In the genomic region with DNA sequence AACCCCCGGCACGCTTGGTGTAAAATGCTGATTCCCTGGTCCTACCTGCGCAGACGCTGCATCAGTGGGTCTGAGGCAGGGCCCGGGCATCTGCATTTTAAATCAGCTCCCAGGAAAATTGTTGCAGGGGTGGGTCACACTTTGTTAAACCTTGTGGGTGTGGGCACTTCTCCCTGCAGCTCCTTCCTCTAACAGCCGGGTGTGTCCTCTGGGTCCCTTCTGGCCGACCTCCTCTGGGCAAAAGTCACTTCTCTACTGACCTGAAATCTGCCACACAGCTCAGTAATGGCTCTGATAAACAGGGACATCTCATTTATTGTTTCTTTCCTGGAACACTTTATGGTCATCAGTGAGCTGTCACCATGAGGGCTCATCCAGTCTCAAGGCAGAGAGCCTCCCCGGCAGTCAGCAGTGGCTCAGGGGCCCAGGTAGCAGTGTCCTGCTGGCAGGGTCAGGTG, we compare ENCODE assay signal across 1 cellular context.
TF ChIP-seq lines count a peak whose summit lies in the region.

No MANE protein-coding gene starts in this region.

TF ChIP-seq in H1, 55 proteins besides CTCF, POLR2A, EP300 and RAD21 (continued from another document):
- TF ChIP-seq, protein P1, sequence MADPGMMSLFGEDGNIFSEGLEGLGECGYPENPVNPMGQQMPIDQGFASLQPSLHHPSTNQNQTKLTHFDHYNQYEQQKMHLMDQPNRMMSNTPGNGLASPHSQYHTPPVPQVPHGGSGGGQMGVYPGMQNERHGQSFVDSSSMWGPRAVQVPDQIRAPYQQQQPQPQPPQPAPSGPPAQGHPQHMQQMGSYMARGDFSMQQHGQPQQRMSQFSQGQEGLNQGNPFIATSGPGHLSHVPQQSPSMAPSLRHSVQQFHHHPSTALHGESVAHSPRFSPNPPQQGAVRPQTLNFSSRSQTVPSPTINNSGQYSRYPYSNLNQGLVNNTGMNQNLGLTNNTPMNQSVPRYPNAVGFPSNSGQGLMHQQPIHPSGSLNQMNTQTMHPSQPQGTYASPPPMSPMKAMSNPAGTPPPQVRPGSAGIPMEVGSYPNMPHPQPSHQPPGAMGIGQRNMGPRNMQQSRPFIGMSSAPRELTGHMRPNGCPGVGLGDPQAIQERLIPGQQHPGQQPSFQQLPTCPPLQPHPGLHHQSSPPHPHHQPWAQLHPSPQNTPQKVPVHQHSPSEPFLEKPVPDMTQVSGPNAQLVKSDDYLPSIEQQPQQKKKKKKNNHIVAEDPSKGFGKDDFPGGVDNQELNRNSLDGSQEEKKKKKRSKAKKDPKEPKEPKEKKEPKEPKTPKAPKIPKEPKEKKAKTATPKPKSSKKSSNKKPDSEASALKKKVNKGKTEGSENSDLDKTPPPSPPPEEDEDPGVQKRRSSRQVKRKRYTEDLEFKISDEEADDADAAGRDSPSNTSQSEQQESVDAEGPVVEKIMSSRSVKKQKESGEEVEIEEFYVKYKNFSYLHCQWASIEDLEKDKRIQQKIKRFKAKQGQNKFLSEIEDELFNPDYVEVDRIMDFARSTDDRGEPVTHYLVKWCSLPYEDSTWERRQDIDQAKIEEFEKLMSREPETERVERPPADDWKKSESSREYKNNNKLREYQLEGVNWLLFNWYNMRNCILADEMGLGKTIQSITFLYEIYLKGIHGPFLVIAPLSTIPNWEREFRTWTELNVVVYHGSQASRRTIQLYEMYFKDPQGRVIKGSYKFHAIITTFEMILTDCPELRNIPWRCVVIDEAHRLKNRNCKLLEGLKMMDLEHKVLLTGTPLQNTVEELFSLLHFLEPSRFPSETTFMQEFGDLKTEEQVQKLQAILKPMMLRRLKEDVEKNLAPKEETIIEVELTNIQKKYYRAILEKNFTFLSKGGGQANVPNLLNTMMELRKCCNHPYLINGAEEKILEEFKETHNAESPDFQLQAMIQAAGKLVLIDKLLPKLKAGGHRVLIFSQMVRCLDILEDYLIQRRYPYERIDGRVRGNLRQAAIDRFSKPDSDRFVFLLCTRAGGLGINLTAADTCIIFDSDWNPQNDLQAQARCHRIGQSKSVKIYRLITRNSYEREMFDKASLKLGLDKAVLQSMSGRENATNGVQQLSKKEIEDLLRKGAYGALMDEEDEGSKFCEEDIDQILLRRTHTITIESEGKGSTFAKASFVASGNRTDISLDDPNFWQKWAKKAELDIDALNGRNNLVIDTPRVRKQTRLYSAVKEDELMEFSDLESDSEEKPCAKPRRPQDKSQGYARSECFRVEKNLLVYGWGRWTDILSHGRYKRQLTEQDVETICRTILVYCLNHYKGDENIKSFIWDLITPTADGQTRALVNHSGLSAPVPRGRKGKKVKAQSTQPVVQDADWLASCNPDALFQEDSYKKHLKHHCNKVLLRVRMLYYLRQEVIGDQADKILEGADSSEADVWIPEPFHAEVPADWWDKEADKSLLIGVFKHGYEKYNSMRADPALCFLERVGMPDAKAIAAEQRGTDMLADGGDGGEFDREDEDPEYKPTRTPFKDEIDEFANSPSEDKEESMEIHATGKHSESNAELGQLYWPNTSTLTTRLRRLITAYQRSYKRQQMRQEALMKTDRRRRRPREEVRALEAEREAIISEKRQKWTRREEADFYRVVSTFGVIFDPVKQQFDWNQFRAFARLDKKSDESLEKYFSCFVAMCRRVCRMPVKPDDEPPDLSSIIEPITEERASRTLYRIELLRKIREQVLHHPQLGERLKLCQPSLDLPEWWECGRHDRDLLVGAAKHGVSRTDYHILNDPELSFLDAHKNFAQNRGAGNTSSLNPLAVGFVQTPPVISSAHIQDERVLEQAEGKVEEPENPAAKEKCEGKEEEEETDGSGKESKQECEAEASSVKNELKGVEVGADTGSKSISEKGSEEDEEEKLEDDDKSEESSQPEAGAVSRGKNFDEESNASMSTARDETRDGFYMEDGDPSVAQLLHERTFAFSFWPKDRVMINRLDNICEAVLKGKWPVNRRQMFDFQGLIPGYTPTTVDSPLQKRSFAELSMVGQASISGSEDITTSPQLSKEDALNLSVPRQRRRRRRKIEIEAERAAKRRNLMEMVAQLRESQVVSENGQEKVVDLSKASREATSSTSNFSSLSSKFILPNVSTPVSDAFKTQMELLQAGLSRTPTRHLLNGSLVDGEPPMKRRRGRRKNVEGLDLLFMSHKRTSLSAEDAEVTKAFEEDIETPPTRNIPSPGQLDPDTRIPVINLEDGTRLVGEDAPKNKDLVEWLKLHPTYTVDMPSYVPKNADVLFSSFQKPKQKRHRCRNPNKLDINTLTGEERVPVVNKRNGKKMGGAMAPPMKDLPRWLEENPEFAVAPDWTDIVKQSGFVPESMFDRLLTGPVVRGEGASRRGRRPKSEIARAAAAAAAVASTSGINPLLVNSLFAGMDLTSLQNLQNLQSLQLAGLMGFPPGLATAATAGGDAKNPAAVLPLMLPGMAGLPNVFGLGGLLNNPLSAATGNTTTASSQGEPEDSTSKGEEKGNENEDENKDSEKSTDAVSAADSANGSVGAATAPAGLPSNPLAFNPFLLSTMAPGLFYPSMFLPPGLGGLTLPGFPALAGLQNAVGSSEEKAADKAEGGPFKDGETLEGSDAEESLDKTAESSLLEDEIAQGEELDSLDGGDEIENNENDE (IDR thresholded peaks at IDR 0.05; ENCODE audit: insufficient replicate concordance, low read length), result no peak
- TF ChIP-seq CBX5 (IDR thresholded peaks at IDR 0.05; ENCODE audit: low read depth, low read length) (no peak), SP2 (IDR thresholded peaks at IDR 0.05; ENCODE audit: low read length) (no peak), SRF (IDR thresholded peaks at IDR 0.05; ENCODE audit: low read depth, low read length) (no peak), TCF12 (IDR thresholded peaks at IDR 0.05; ENCODE audit: low read depth, low read length) (no peak), GTF2F1 (IDR thresholded peaks at IDR 0.05; ENCODE audit: borderline replicate concordance, low read depth, low read length) (no peak), HDAC6 (IDR thresholded peaks at IDR 0.05; ENCODE audit: low read depth, low read length) (no peak), PHF8 (conservative IDR thresholded peaks at IDR 0.05; ENCODE audit: low read depth, low read length) (no peak), RXRA (IDR thresholded peaks at IDR 0.05; ENCODE audit: insufficient read depth, low read depth, low read length) (no peak), TBP (IDR thresholded peaks at IDR 0.05; ENCODE audit: low read depth, low read length) (no peak), NRF1 (IDR thresholded peaks at IDR 0.05; ENCODE audit: low read depth, low read length) (no peak), SIX5 (IDR thresholded peaks at IDR 0.05; ENCODE audit: low read depth, low read length) (no peak), RBBP5 (IDR thresholded peaks at IDR 0.05; ENCODE audit: borderline replicate concordance, low read depth, low read length) (no peak), POLR2AphosphoS5 (IDR thresholded peaks at IDR 0.05; ENCODE audit: low read depth, low read length) (no peak), ZNF274 (IDR thresholded peaks at IDR 0.05; ENCODE audit: borderline replicate concordance, extremely low read depth, low read length) (no peak), TEAD4 (IDR thresholded peaks at IDR 0.05; ENCODE audit: low read depth, low read length) (no peak)
- TF ChIP-seq, protein P2, sequence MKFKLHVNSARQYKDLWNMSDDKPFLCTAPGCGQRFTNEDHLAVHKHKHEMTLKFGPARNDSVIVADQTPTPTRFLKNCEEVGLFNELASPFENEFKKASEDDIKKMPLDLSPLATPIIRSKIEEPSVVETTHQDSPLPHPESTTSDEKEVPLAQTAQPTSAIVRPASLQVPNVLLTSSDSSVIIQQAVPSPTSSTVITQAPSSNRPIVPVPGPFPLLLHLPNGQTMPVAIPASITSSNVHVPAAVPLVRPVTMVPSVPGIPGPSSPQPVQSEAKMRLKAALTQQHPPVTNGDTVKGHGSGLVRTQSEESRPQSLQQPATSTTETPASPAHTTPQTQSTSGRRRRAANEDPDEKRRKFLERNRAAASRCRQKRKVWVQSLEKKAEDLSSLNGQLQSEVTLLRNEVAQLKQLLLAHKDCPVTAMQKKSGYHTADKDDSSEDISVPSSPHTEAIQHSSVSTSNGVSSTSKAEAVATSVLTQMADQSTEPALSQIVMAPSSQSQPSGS (IDR thresholded peaks at IDR 0.05; ENCODE audit: low read length), result no peak
